1 cellular context compared by ENCODE assay signal in genomic region chr17:68299817-68300216, GRCh38.
TF ChIP-seq lines count a peak whose summit lies in the region.

No MANE protein-coding gene starts in this region.

TF ChIP-seq in K562, 482 proteins besides CTCF, POLR2A, EP300 and RAD21:
- no peak for TF ChIP-seq DNMT1 (IDR thresholded peaks at IDR 0.05)
- no peak for TF ChIP-seq TAL1 (IDR thresholded peaks at IDR 0.05)
- no peak for TF ChIP-seq SAP30 (IDR thresholded peaks at IDR 0.05; ENCODE audit: borderline replicate concordance, insufficient read depth, low read depth, low read length, poor library complexity, severe bottlenecking)
- no peak for TF ChIP-seq CREB5 (CRISPR knock-in tag; IDR thresholded peaks at IDR 0.05)
- no peak for TF ChIP-seq E4F1 (CRISPR knock-in tag; IDR thresholded peaks at IDR 0.05; ENCODE audit: borderline replicate concordance)
- TF ChIP-seq ARID3B (CRISPR knock-in tag; IDR thresholded peaks at IDR 0.05; ENCODE audit: borderline replicate concordance), result no peak
- peak; percentile 48 for TF ChIP-seq ZNF121 (CRISPR knock-in tag; conservative IDR thresholded peaks at IDR 0.05)
